1 cellular context compared by ENCODE assay signal in the genomic region with DNA sequence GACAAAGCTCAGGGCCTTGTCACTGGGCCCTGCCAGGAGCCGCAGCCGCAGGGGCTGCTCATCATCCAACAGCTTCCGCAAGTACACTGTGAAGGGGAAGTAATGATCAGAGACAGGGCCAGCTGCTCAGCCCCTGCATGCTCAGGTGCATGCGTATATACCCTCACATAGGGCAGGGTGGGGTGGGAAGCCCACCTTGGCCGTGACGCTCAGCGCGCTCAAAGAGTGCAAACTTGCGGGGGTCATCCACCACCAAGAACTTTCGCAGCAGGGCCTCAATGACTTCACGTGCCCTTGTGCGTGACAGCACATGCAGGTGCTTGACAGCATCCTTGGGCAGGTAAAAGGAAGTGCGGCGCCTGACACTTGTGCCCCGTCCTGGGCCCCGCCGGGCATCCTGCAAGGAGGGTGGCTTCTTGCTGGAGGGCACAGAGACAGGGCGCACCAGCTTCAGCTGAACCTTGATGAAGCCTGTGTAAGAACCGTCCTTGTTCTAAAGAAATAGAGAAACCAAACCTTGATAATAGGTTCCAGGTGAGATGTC.
TF ChIP-seq lines count a peak whose summit lies in the region.

No MANE protein-coding gene starts in this region.

TF ChIP-seq in K562, 482 proteins besides CTCF, POLR2A, EP300 and RAD21:
- TF ChIP-seq CHD1 (IDR thresholded peaks at IDR 0.05; ENCODE audit: low read length) (no peak), MAX (CRISPR knock-in tag; IDR thresholded peaks at IDR 0.05) (no peak), MBD2 (IDR thresholded peaks at IDR 0.05; ENCODE audit: borderline replicate concordance, low read depth) (no peak), SMARCC2 (IDR thresholded peaks at IDR 0.05; ENCODE audit: low read depth) (no peak), ZBTB49 (CRISPR knock-in tag; IDR thresholded peaks at IDR 0.05; ENCODE audit: borderline replicate concordance) (no peak), NKRF (IDR thresholded peaks at IDR 0.05; ENCODE audit: borderline replicate concordance) (no peak), NCOR1 (IDR thresholded peaks at IDR 0.05) (no peak), ZNF512 (tag; IDR thresholded peaks at IDR 0.05) (no peak), POLR2G (IDR thresholded peaks at IDR 0.05; ENCODE audit: low read depth, low read length) (0 out of 2 replicates have a peak, but pooled peaks have one; percentile 44), ETV5 (CRISPR knock-in tag; IDR thresholded peaks at IDR 0.05; ENCODE audit: low read depth) (no peak), RBFOX2 (IDR thresholded peaks at IDR 0.05; ENCODE audit: low read depth, low read length) (peak; percentile 35), ZNF766 (CRISPR knock-in tag; conservative IDR thresholded peaks at IDR 0.05) (no peak)
